ENCODE assay signal across 15 cellular contexts in the genomic region with DNA sequence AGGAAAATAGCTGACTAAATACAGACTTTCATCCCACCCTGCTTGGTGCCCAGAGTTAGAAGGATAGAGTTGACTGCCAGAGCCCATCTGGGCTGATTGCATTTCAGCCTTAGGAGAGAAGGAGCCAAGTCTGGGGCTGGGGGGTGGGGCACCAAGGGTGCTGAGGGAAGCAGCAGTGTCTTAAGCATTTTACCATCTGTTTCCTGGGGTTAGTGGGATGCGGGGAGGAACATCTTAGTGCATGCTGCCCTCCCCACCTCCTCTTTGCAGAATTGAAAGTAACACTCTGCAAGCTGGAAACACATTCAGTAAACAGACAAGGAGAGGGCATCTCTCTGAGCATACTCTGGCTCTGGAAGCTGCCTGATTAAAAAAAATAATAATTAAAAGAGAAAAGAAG. TPM values are rescaled to one million over a fixed set of nuclear protein-coding genes. Genes with fewer than 3 reads are reported as not detected.
A peak's percentile ranks its signal among the peaks of the same experiment; 100 is the strongest.
DNase-seq lines count a peak whose midpoint lies in the region; ATAC-seq and TF ChIP-seq lines count a peak whose summit lies in the region.
"Had no signal": no experiment of that assay in that cellular context is flagged by ENCODE, and none has a peak within 500 bp of the region (broad histone marks: within the 10 kb centered on the region; RNA-seq: fewer than 3 reads in every experiment).

No MANE protein-coding gene starts in this region.

- H3K27me3 Mint-ChIP-seq in T-helper 17 cell = peaks cover 34% of the 10 kb centered on the region

- H3K36me3 Mint-ChIP-seq in T-helper 17 cell (ENCODE audit: low read depth) = peaks cover 5% of the 10 kb centered on the region

- peaks cover 13% of the 10 kb centered on the region; the same call in 1 of the 2 replicates for H3F3A ChIP-seq in MM.1S (ENCODE audit: insufficient read depth, low read length)
- no peaks in the 10 kb centered on the region for H3F3A ChIP-seq in PC-3 (ENCODE audit: low read length, unreplicated experiment)

- 0 out of 2 replicates have a peak overlapping the region, but pooled peaks have one; percentile 12 for H2AFZ ChIP-seq in MM.1S (ENCODE audit: low read length)
- H2AFZ ChIP-seq in PC-3 (ENCODE audit: low read length) = no peak overlapping the region

- no peaks in the 10 kb centered on the region for H3K36me3 ChIP-seq in MM.1S (replicated peaks; ENCODE audit: insufficient read depth, low read length)
- no peaks in the 10 kb centered on the region for H3K36me3 ChIP-seq in PC-3 (ENCODE audit: low read depth, low read length)
- H3K36me3 ChIP-seq: neutrophil had no signal

- H3K27ac ChIP-seq in MM.1S (ENCODE audit: low read length) = no peak overlapping the region
- no peak overlapping the region for H3K27ac ChIP-seq in PC-3 (ENCODE audit: low read length)
- H3K27ac ChIP-seq: neutrophil had no signal

- H3K4me3 ChIP-seq in MM.1S (ENCODE audit: low read length) (no peak overlapping the region), PC-3 (ENCODE audit: low read length) (no peak overlapping the region)

- no TSS peak for BruUV-seq in PC-3 (replicated peaks; lab: Mats Ljungman, UMichigan)

- intact Hi-C loops in PC-3 (cut with micrococcal nuclease) = no loop called here

- H3K4me2 ChIP-seq in MM.1S (ENCODE audit: low read depth, low read length) (peak overlapping the region; percentile 48), PC-3 (ENCODE audit: low read length) (no peak overlapping the region)

- H4K20me1 ChIP-seq in MM.1S (ENCODE audit: insufficient read depth, low read length) (no peaks in the 10 kb centered on the region), PC-3 (ENCODE audit: low read length) (no peaks in the 10 kb centered on the region)

- peak overlapping the region; percentile 8 for H3K27ac Mint-ChIP-seq in T-helper 17 cell
- H3K27ac Mint-ChIP-seq: CD8-positive, alpha-beta T cell had no signal

- no peaks in the 10 kb centered on the region for H3K27me3 ChIP-seq in MM.1S (replicated peaks; ENCODE audit: insufficient read depth, low read length)
- no peaks in the 10 kb centered on the region for H3K27me3 ChIP-seq in PC-3 (ENCODE audit: low read length)

- POLR2A ChIA-PET in PC-3 (lab: Charles Lee; ENCODE audit: unreplicated experiment) = no interaction called here

- CTCF ChIA-PET in PC-3 (lab: Charles Lee) = no interaction called here

- H3K9me3 ChIP-seq in MM.1S (replicated peaks; ENCODE audit: insufficient read depth, low read length) (no peaks in the 10 kb centered on the region), T-helper 17 cell (ENCODE audit: control insufficient read depth, low read length, poor library complexity, severe bottlenecking) (no peaks in the 10 kb centered on the region), PC-3 (ENCODE audit: low read length) (no peaks in the 10 kb centered on the region)
- H3K9me3 ChIP-seq: neutrophil had no signal

- H3K9me2 ChIP-seq in MM.1S (replicated peaks; ENCODE audit: insufficient read depth, low read length) (no peaks in the 10 kb centered on the region), PC-3 (replicated peaks; ENCODE audit: low read length) (no peaks in the 10 kb centered on the region)

- H3K4me1 ChIP-seq in MM.1S (ENCODE audit: low read length) = peaks cover 16% of the 10 kb centered on the region
- no peaks in the 10 kb centered on the region for H3K4me1 ChIP-seq in PC-3 (ENCODE audit: insufficient read depth, low read length)

- H3K9ac ChIP-seq in MM.1S (ENCODE audit: low read length) = no peak overlapping the region
- no peak overlapping the region for H3K9ac ChIP-seq in PC-3 (ENCODE audit: low read length)

- H3K4me1 Mint-ChIP-seq in T-helper 17 cell = peaks cover 18% of the 10 kb centered on the region

- TF ChIP-seq CTCF in MM.1S (IDR thresholded peaks at IDR 0.05; ENCODE audit: low read length) (no peak), PC-3 (conservative IDR thresholded peaks at IDR 0.05; ENCODE audit: low read depth, low read length) (no peak)

- no peak overlapping the region for H3K4me3 Mint-ChIP-seq in T-helper 17 cell
- H3K4me3 Mint-ChIP-seq: CD8-positive, alpha-beta T cell had no signal

- H3K79me2 ChIP-seq in MM.1S (ENCODE audit: low read length) = no peaks in the 10 kb centered on the region
- no peaks in the 10 kb centered on the region for H3K79me2 ChIP-seq in PC-3 (ENCODE audit: low read length)

- ATAC-seq in T-helper 17 cell = no peak
- ATAC-seq in PC-3 = no peak
- ATAC-seq in left lobe of liver = no peak
- ATAC-seq: activated CD4-positive, CD25-positive, alpha-beta regulatory T cell treated with anti-CD3 and anti-CD28 coated beads, Interleukin-2, amount 50 U/mL, for 24 hours; CD8-positive, alpha-beta T cell; esophagus mucosa had no signal

- DNase-seq in DMS 273 treated with DMSO at 0.1 percent for 48 hours (lab: John Stamatoyannopoulos, UW) (peak; percentile 30), MM.1S (peak; percentile 71), T-helper 17 cell (no peak), medulla oblongata (ENCODE audit: extremely low spot score) (peak; percentile 80), NCI-H2196 treated with DMSO at 0.1 percent for 48 hours (lab: John Stamatoyannopoulos, UW; ENCODE audit: unreplicated experiment) (no peak), PC-3 (no peak), left lobe of liver (ENCODE audit: low spot score) (no peak), NCI-H2227 treated with DMSO at 0.1 percent for 48 hours (lab: John Stamatoyannopoulos, UW) (no peak)
- DNase-seq: CD8-positive, alpha-beta T cell; central memory CD4-positive, alpha-beta T cell; kidney; NCI-H1105 treated with DMSO at 0.1 percent for 48 hours had no signal

RNA-seq across cellular contexts. Expression of gene ARL5C, which starts 1.5 kb away (rescaled TPM):
- total RNA-seq in T-helper 17 cell (not detected), PC-3 (2014; rRNA removed) (0.58 TPM in 1 of 2 replicates, not detected in the other), left lobe of liver (not detected)
- total RNA-seq: CD8-positive, alpha-beta T cell; esophagus mucosa; kidney had no signal

RNA-seq across cellular contexts. Expression of gene PLXDC1, which starts 16.1 kb away (rescaled TPM):
- total RNA-seq in T-helper 17 cell = 10 to 100 TPM in 1 of 2 donors, 1 to 10 TPM in 1; 7.5 to 11.7 TPM
- not detected in 2 replicates for total RNA-seq in PC-3 (2014; rRNA removed)
- 0.50 TPM for total RNA-seq in left lobe of liver

RNA-seq across cellular contexts. Expression of gene CACNB1, which starts 30.0 kb away (rescaled TPM):
- total RNA-seq in T-helper 17 cell = 10 to 100 TPM; 21.4 to 21.9 TPM
- total RNA-seq in PC-3 (2014; rRNA removed) = 4.3 and 6.0 TPM in 2 replicates
- 0.40 TPM for total RNA-seq in left lobe of liver

RNA-seq across cellular contexts. Expression of gene RPL19, which starts 32.6 kb away (rescaled TPM):
- 1,000 to 10,000 TPM; 3,035 to 3,199 TPM for total RNA-seq in T-helper 17 cell
- 2,496 and 2,509 TPM in 2 replicates for total RNA-seq in PC-3 (2014; rRNA removed)
- 484 TPM for total RNA-seq in left lobe of liver

RNA-seq across cellular contexts. Expression of gene STAC2, which starts 58.3 kb away (rescaled TPM):
- total RNA-seq in T-helper 17 cell (not detected), PC-3 (2014; rRNA removed) (not detected in 2 replicates), left lobe of liver (not detected)

Comparison
In these comparisons a context has a peak if more than half of its experiments do, and no peak if none do; other contexts are left out.
1. DNase-seq: peak in DMS 273 treated with DMSO at 0.1 percent for 48 hours (single experiment), MM.1S (single experiment) and medulla oblongata (single experiment); none in T-helper 17 cell (0 of 3), NCI-H2196 treated with DMSO at 0.1 percent for 48 hours (single experiment), PC-3 (single experiment), left lobe of liver (single experiment) and NCI-H2227 treated with DMSO at 0.1 percent for 48 hours (single experiment).